8 cellular contexts compared by ENCODE assay signal in the genomic region with DNA sequence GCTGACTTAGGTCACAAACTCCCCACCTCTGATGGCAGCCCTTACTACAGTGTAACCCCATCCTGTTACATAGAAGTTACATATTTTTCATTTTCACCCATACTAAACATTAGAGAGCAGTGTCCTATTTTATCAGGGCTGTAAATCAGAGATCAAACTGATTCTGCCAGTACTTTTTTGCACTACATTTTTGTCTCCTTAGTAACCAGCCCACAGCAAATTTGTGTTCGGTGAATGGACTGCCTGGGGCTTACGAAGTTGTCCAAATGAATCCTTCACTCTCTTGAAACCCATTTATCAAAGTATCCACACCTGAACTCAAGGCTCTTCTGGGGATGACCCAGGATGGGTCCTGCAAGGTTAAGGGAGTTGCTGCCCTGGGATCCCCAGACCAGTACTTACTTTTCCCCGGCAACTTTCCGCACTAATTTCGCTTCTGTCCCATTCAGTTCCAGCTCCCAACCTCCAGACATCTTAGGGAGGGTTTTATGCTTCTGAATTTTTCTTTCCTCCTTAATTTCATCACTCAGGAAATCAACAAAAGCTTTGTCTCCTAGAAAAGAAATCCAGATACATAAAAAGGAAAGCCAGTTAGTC. TPM values are rescaled to one million over a fixed set of nuclear protein-coding genes. Genes with fewer than 3 reads are reported as not detected.
DNase-seq lines count a peak whose midpoint lies in the region; ATAC-seq and TF ChIP-seq lines count a peak whose summit lies in the region.

No MANE protein-coding gene starts in this region.

- DNase-seq in GM06990 (ENCODE audit: extremely low read depth, insufficient read length) (no peak), SJCRH30 (no peak), esophagus squamous epithelium (lab: John Stamatoyannopoulos, UW) (no peak), epidermal melanocyte (ENCODE audit: insufficient read length, low spot score) (no peak), activated gamma-delta T cell (lab: John Stamatoyannopoulos, UW) (no peak), NCI-H446 treated with DMSO at 0.1 percent for 48 hours (lab: John Stamatoyannopoulos, UW) (no peak)

- 22 to 36% methylated on average over 5 of the region's 5 CpGs for WGBS in esophagus squamous epithelium, 2 donors

- no peak for TF ChIP-seq CTCF in GM06990 (IDR thresholded peaks at IDR 0.05; ENCODE audit: insufficient read depth, low read length, poor library complexity, severe bottlenecking)
- TF ChIP-seq CTCF in esophagus squamous epithelium (IDR thresholded peaks at IDR 0.05), result no peak

- peak overlapping the region; percentile 85 for H3K4me3 ChIP-seq in GM06990 (replicated peaks; ENCODE audit: low read depth, low read length)
- peak overlapping the region; percentile 79 for H3K4me3 ChIP-seq in SJCRH30
- peak overlapping the region; percentile 67 to 92 (median 74) for H3K4me3 ChIP-seq in esophagus squamous epithelium
- H3K4me3 ChIP-seq in rectal smooth muscle tissue (ENCODE audit: low read length), result peak overlapping the region; percentile 87

- no peaks in the 10 kb centered on the region for H3K9me3 ChIP-seq in SJCRH30 (replicated peaks)
- H3K9me3 ChIP-seq in esophagus squamous epithelium, result no peaks in the 10 kb centered on the region

- H3K9ac ChIP-seq in rectal smooth muscle tissue (ENCODE audit: low read length), result no peak overlapping the region

- intact Hi-C loops in esophagus squamous epithelium (cut with DNase I), result no loop called here

- no peak for ATAC-seq in HG03139 (IDR thresholded peaks at IDR 0.05; ENCODE audit: unreplicated experiment)

- H3K27ac ChIP-seq in SJCRH30 (no peak overlapping the region; the same call in 1 of the 2 replicates), esophagus squamous epithelium (peak overlapping the region in 3 of 4 donors; percentile 70 to 89 (median 75)), rectal smooth muscle tissue (ENCODE audit: low read depth, low read length) (no peak overlapping the region)

- H3K27me3 ChIP-seq in GM06990 (replicated peaks; ENCODE audit: control insufficient read depth, insufficient read depth, low read length), result no peaks in the 10 kb centered on the region
- H3K27me3 ChIP-seq in SJCRH30, result no peaks in the 10 kb centered on the region
- no peaks in the 10 kb centered on the region for H3K27me3 ChIP-seq in esophagus squamous epithelium
- H3K27me3 ChIP-seq in rectal smooth muscle tissue (ENCODE audit: control insufficient read depth, insufficient read depth, low read length), result no peaks in the 10 kb centered on the region

- H3K4me1 ChIP-seq in SJCRH30 (no peaks in the 10 kb centered on the region; the same call in 1 of the 2 replicates), esophagus squamous epithelium (peaks cover 9 to 45% (median 21%) of the 10 kb centered on the region in 3 donors), rectal smooth muscle tissue (ENCODE audit: control insufficient read depth, insufficient read depth, low read length) (peaks cover 11% of the 10 kb centered on the region)

- H3K36me3 ChIP-seq in GM06990 (ENCODE audit: control insufficient read depth, insufficient read depth, low read length) (peaks cover 19% of the 10 kb centered on the region), SJCRH30 (peaks cover 30% of the 10 kb centered on the region), esophagus squamous epithelium (peaks cover 6 to 59% (median 28%) of the 10 kb centered on the region in 3 donors), rectal smooth muscle tissue (ENCODE audit: control insufficient read depth, insufficient read depth, low read length) (peaks cover 21% of the 10 kb centered on the region)

- no peak for TF ChIP-seq POLR2A in esophagus squamous epithelium (IDR thresholded peaks at IDR 0.05)

RNA-seq across cellular contexts. Expression of a gene that starts 1.1 kb away (rescaled TPM):
- total RNA-seq in SJCRH30 (2014; rRNA removed; shearing (Covaris generic)), result 221 and 238 TPM in 2 replicates
- total RNA-seq in esophagus squamous epithelium, result 100 to 1,000 TPM; 163 to 327 (median 228) TPM

RNA-seq across cellular contexts. Expression of a gene that starts 17.8 kb away (rescaled TPM):
- total RNA-seq in SJCRH30 (2014; rRNA removed; shearing (Covaris generic)), result 36.1 and 40.1 TPM in 2 replicates
- total RNA-seq in esophagus squamous epithelium, result 10 to 100 TPM; 22.4 to 37.4 (median 29.8) TPM

RNA-seq across cellular contexts. Expression of a gene that starts 18.4 kb away (rescaled TPM):
- total RNA-seq in SJCRH30 (2014; rRNA removed; shearing (Covaris generic)), result 123 and 136 TPM in 2 replicates
- total RNA-seq in esophagus squamous epithelium, result 10 to 100 TPM; 35.7 to 79.5 (median 69.5) TPM

RNA-seq across cellular contexts. Expression of a gene that starts 31.0 kb away (rescaled TPM):
- total RNA-seq in SJCRH30 (2014; rRNA removed; shearing (Covaris generic)), result 13.3 and 15.2 TPM in 2 replicates
- total RNA-seq in esophagus squamous epithelium, result 10 to 100 TPM in 2 of 4 donors, 1 to 10 TPM in 2; 5.2 to 13.9 (median 8.8) TPM

RNA-seq across cellular contexts. Expression of a gene that starts 48.2 kb away (rescaled TPM):
- 36.7 and 53.3 TPM in 2 replicates for total RNA-seq in SJCRH30 (2014; rRNA removed; shearing (Covaris generic))
- 10 to 100 TPM; 28.2 to 48.8 (median 38.1) TPM for total RNA-seq in esophagus squamous epithelium

Comparison
In these comparisons a context has a peak if more than half of its experiments do, and no peak if none do; other contexts are left out.
1. H3K27ac ChIP-seq: peak in esophagus squamous epithelium (3 of 4); none in SJCRH30 (single experiment) and rectal smooth muscle tissue (single experiment).
2. Peak in every context shown above with its lines, with median percentiles within 50 percentile points of each other: H3K4me3 ChIP-seq.